ENCODE assay signal across 1 cellular context in the genomic region with DNA sequence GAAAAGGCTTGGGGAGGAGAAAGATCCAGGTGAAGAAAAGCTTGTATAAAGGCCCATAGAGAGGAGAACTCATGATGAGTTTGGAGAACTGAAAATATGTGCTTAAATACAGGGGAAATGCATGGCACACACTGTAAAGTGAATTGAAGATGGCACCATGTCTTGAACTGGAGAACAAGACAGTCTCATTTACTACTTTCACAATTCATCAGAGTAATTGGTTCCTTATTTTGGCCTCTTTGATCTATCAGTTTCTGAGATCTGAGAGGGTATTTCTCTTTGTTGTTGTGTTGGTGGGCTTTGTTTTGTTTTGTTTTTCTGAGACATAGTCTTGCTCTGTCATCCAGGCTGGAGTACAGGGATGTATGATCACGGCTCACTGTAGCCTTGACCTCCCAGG.
TF ChIP-seq lines count a peak whose summit lies in the region.

No MANE protein-coding gene starts in this region.

TF ChIP-seq in GM23338, 12 proteins besides CTCF, POLR2A, EP300 and RAD21 (continued from another document):
- TF ChIP-seq ZNF462 (CRISPR knock-in tag; IDR thresholded peaks at IDR 0.05) (no peak), CREB1 (CRISPR knock-in tag; IDR thresholded peaks at IDR 0.05; ENCODE audit: low read depth) (no peak), EZH2phosphoT487 (IDR thresholded peaks at IDR 0.05; ENCODE audit: unreplicated experiment) (no peak), ZNF114 (CRISPR knock-in tag; IDR thresholded peaks at IDR 0.05) (no peak), NANOG (IDR thresholded peaks at IDR 0.05; ENCODE audit: borderline replicate concordance) (no peak)
